In genomic region chr9:127947841-127948710, GRCh38 we compare ENCODE assay signal across 16 cellular contexts. TPM values are rescaled to one million over a fixed set of nuclear protein-coding genes. Genes with fewer than 3 reads are reported as not detected.
A peak's percentile ranks its signal among the peaks of the same experiment; 100 is the strongest.
DNase-seq lines count a peak whose midpoint lies in the region; ATAC-seq and TF ChIP-seq lines count a peak whose summit lies in the region.
"Had no signal": no experiment of that assay in that cellular context is flagged by ENCODE, and none has a peak within 500 bp of the region (broad histone marks: within the 10 kb centered on the region; RNA-seq: fewer than 3 reads in every experiment).

No MANE protein-coding gene starts in this region.

- no peaks in the 10 kb centered on the region for H3K9me3 ChIP-seq in BLaER1 treated with 17β-estradiol and CSF1 and Interleukin-3, amounts not matched to agents 10 nM and 100 nM (replicated peaks in 1 of 11)
- H3K9me3 ChIP-seq in CD8-positive, alpha-beta memory T cell (ENCODE audit: low read length), result no peaks in the 10 kb centered on the region

- H3K27me3 Mint-ChIP-seq in CD8-positive, alpha-beta memory T cell, result no peaks in the 10 kb centered on the region
- H3K27me3 Mint-ChIP-seq in mesothelial cell of epicardium (ENCODE audit: low read depth), result no peaks in the 10 kb centered on the region
- H3K27me3 Mint-ChIP-seq: naive B cell had no signal

- no peaks in the 10 kb centered on the region for H3K27me3 ChIP-seq in BLaER1 treated with 17β-estradiol and CSF1 and Interleukin-3, amounts not matched to agents 10 nM and 100 nM
- no peaks in the 10 kb centered on the region for H3K27me3 ChIP-seq in CD8-positive, alpha-beta memory T cell (ENCODE audit: insufficient read depth, low read length, poor library complexity, severe bottlenecking)

- peaks cover 0 to 15% (median 12%) of the 10 kb centered on the region in 11 experiments; a peak in 13 of 22 replicates for H3K36me3 ChIP-seq in BLaER1 treated with 17β-estradiol and CSF1 and Interleukin-3, amounts not matched to agents 10 nM and 100 nM
- H3K36me3 ChIP-seq in CD8-positive, alpha-beta memory T cell (ENCODE audit: insufficient read depth, low read length), result peaks cover 74% of the 10 kb centered on the region

- H3K9ac ChIP-seq in BLaER1 treated with 17β-estradiol and CSF1 and Interleukin-3, amounts not matched to agents 10 nM and 100 nM, result peak overlapping the region in 1 of 11 experiments; percentile 30; a peak in 2 of 22 replicates

- peak overlapping the region in 8 of 11 experiments; percentile 5 to 51 (median 32); a peak in 10 of 22 replicates for H3K4me2 ChIP-seq in BLaER1 treated with 17β-estradiol and CSF1 and Interleukin-3, amounts not matched to agents 10 nM and 100 nM

- POLR2A ChIA-PET in CD8-positive, alpha-beta memory T cell (lab: Charles Lee), result interaction anchor here (0.6 kb wide), 1 partner anchor 49 kb away, joined by 7 read pairs; no protein-coding TSS in a partner anchor

- ATAC-seq in activated naive CD4-positive, alpha-beta T cell treated with anti-CD3 and anti-CD28 coated beads, Interleukin-2, amount 50 U/mL, for 72 hours, result no peak

- H3K9me3 Mint-ChIP-seq in CD8-positive, alpha-beta memory T cell, result no peaks in the 10 kb centered on the region
- no peaks in the 10 kb centered on the region for H3K9me3 Mint-ChIP-seq in activated naive CD4-positive, alpha-beta T cell treated with anti-CD3 and anti-CD28 coated beads, Interleukin-2, amount 50 U/mL, for 72 hours
- H3K9me3 Mint-ChIP-seq in mesothelial cell of epicardium, result no peaks in the 10 kb centered on the region
- H3K9me3 Mint-ChIP-seq: naive B cell had no signal

- no peak overlapping the region for H3K4me3 Mint-ChIP-seq in CD8-positive, alpha-beta memory T cell
- no peak overlapping the region for H3K4me3 Mint-ChIP-seq in mesothelial cell of epicardium

- TF ChIP-seq CTCF in mesothelial cell of epicardium (IDR thresholded peaks at IDR 0.05; ENCODE audit: unreplicated experiment), result no peak

- CTCF ChIA-PET in CD8-positive, alpha-beta memory T cell (lab: Charles Lee), result interaction anchor here (27.7 kb wide), 1 partner anchor 83 kb away, joined by 485 read pairs; no protein-coding TSS in a partner anchor

- H3K36me3 Mint-ChIP-seq in CD8-positive, alpha-beta memory T cell, result peaks cover 5 to 88% (median 13%) of the 10 kb centered on the region in 3 donors
- no peaks in the 10 kb centered on the region for H3K36me3 Mint-ChIP-seq in activated naive CD4-positive, alpha-beta T cell treated with anti-CD3 and anti-CD28 coated beads, Interleukin-2, amount 50 U/mL, for 72 hours
- peaks cover 15% of the 10 kb centered on the region for H3K36me3 Mint-ChIP-seq in mesothelial cell of epicardium
- H3K36me3 Mint-ChIP-seq: naive B cell had no signal

- H4K20me1 ChIP-seq in BLaER1 treated with 17β-estradiol and CSF1 and Interleukin-3, amounts not matched to agents 10 nM and 100 nM, result peaks cover 0 to 78% (median 9%) of the 10 kb centered on the region in 11 experiments; a peak in 13 of 22 replicates

- no peak overlapping the region for H3K4me3 ChIP-seq in BLaER1 treated with 17β-estradiol and CSF1 and Interleukin-3, amounts not matched to agents 10 nM and 100 nM
- no peak overlapping the region for H3K4me3 ChIP-seq in CD8-positive, alpha-beta memory T cell (ENCODE audit: low read length)

- DNase-seq in CD8-positive, alpha-beta memory T cell, result no peak
- no peak for DNase-seq in activated naive CD4-positive, alpha-beta T cell treated with anti-CD3 and anti-CD28 coated beads, Interleukin-2, amount 50 U/mL, for 72 hours (ENCODE audit: low spot score in 2 of 2)
- DNase-seq in mesothelial cell of epicardium (ENCODE audit: low spot score in 2 of 2, unreplicated experiment in 2 of 2), result no peak
- DNase-seq in stimulated activated CD4-positive, alpha-beta T cell treated with anti-CD3 and anti-CD28 coated beads, Interleukin-4, amount 100 ng/mL, for 1 hour, result no peak
- no peak for DNase-seq in DMS 273 treated with DMSO at 0.1 percent for 48 hours (lab: John Stamatoyannopoulos, UW)
- no peak for DNase-seq in stimulated activated CD4-positive, alpha-beta T cell treated with anti-CD3 and anti-CD28 coated beads, Interleukin-15, amount 100 ng/mL, for 24 hours
- DNase-seq: activated CD4-positive, CD25-positive, alpha-beta regulatory T cell; glutamatergic neuron; kidney glomerular epithelial cell; naive B cell; NCI-H1417 treated with DMSO at 0.1 percent for 48 hours; NCI-H446; stimulated activated CD4-positive, alpha-beta T cell treated with anti-CD3 and anti-CD28 coated beads, Interleukin-1b, Interleukin-23, amount 100 ng/mL, for 48 hours; stimulated activated CD8-positive, alpha-beta memory T cell treated with anti-CD3 and anti-CD28 coated beads, Interleukin-4, amount 100 ng/mL, for 48 hours had no signal

- peaks cover 29 to 63% (median 36%) of the 10 kb centered on the region in 3 donors for H3K4me1 Mint-ChIP-seq in CD8-positive, alpha-beta memory T cell
- H3K4me1 Mint-ChIP-seq in mesothelial cell of epicardium, result peaks cover 13% of the 10 kb centered on the region

- H3K27ac ChIP-seq in BLaER1 treated with 17β-estradiol and CSF1 and Interleukin-3, amounts not matched to agents 10 nM and 100 nM, result peak overlapping the region in 3 of 11 experiments; percentile 0 to 27 (median 11); a peak in 3 of 22 replicates
- no peak overlapping the region for H3K27ac ChIP-seq in CD8-positive, alpha-beta memory T cell (ENCODE audit: low read depth, low read length)
- H3K27ac ChIP-seq: C4-2B had no signal

- H3K27ac Mint-ChIP-seq in CD8-positive, alpha-beta memory T cell, result peak overlapping the region in 6 of 8 donors; percentile 18 to 76 (median 56)
- H3K27ac Mint-ChIP-seq in activated naive CD4-positive, alpha-beta T cell treated with anti-CD3 and anti-CD28 coated beads, Interleukin-2, amount 50 U/mL, for 72 hours, result peak overlapping the region; percentile 60 to 95
- peak overlapping the region; percentile 21 for H3K27ac Mint-ChIP-seq in mesothelial cell of epicardium

- H3K4me1 ChIP-seq in BLaER1 treated with 17β-estradiol and CSF1 and Interleukin-3, amounts not matched to agents 10 nM and 100 nM, result peaks cover 17 to 64% (median 56%) of the 10 kb centered on the region in 10 experiments
- H3K4me1 ChIP-seq in CD8-positive, alpha-beta memory T cell (ENCODE audit: insufficient read depth, low read length), result peaks cover 60% of the 10 kb centered on the region

RNA-seq across cellular contexts. Expression of gene DPM2, which starts 10.4 kb away (rescaled TPM):
- total RNA-seq in CD8-positive, alpha-beta memory T cell, result 10 to 100 TPM; 73.8 to 75.5 TPM
- polyA plus RNA-seq in CD8-positive, alpha-beta memory T cell, result 52.2 TPM
- 10 to 100 TPM; 26.0 to 49.8 TPM for total RNA-seq in activated naive CD4-positive, alpha-beta T cell treated with anti-CD3 and anti-CD28 coated beads, Interleukin-2, amount 50 U/mL, for 72 hours
- 36.8 to 37.5 TPM (median 36.9 TPM) in 3 replicates for total RNA-seq in mesothelial cell of epicardium

RNA-seq across cellular contexts. Expression of gene PIP5KL1, which starts 17.5 kb away (rescaled TPM):
- 1 to 10 TPM; 1.4 to 2.5 TPM for total RNA-seq in CD8-positive, alpha-beta memory T cell
- polyA plus RNA-seq in CD8-positive, alpha-beta memory T cell, result 0.89 TPM
- 1 to 10 TPM; 4.0 to 6.8 TPM for total RNA-seq in activated naive CD4-positive, alpha-beta T cell treated with anti-CD3 and anti-CD28 coated beads, Interleukin-2, amount 50 U/mL, for 72 hours
- 7.6 to 9.0 TPM (median 8.2 TPM) in 3 replicates for total RNA-seq in mesothelial cell of epicardium

RNA-seq across cellular contexts. Expression of gene ST6GALNAC4, which starts 31.2 kb away (rescaled TPM):
- total RNA-seq in CD8-positive, alpha-beta memory T cell, result 10 to 100 TPM; 32.9 to 43.2 TPM
- 28.7 TPM for polyA plus RNA-seq in CD8-positive, alpha-beta memory T cell
- total RNA-seq in activated naive CD4-positive, alpha-beta T cell treated with anti-CD3 and anti-CD28 coated beads, Interleukin-2, amount 50 U/mL, for 72 hours, result 10 to 100 TPM; 24.5 to 43.2 TPM
- 14.5 to 16.1 TPM (median 15.8 TPM) in 3 replicates for total RNA-seq in mesothelial cell of epicardium

RNA-seq across cellular contexts. Expression of gene EEIG1, which starts 32.7 kb away (rescaled TPM):
- 10 to 100 TPM; 82.2 to 93.3 TPM for total RNA-seq in CD8-positive, alpha-beta memory T cell
- 167 TPM for polyA plus RNA-seq in CD8-positive, alpha-beta memory T cell
- total RNA-seq in activated naive CD4-positive, alpha-beta T cell treated with anti-CD3 and anti-CD28 coated beads, Interleukin-2, amount 50 U/mL, for 72 hours, result 10 to 100 TPM; 63.1 to 96.5 TPM
- 62.8 to 68.8 TPM (median 67.4 TPM) in 3 replicates for total RNA-seq in mesothelial cell of epicardium

RNA-seq across cellular contexts. Expression of gene ST6GALNAC6, which starts 48.7 kb away (rescaled TPM):
- total RNA-seq in CD8-positive, alpha-beta memory T cell, result 10 to 100 TPM; 52.3 to 54.0 TPM
- polyA plus RNA-seq in CD8-positive, alpha-beta memory T cell, result 54.7 TPM
- total RNA-seq in activated naive CD4-positive, alpha-beta T cell treated with anti-CD3 and anti-CD28 coated beads, Interleukin-2, amount 50 U/mL, for 72 hours, result 10 to 100 TPM; 55.2 to 56.1 TPM
- 34.2 to 37.5 TPM (median 36.2 TPM) in 3 replicates for total RNA-seq in mesothelial cell of epicardium

Comparison
In these comparisons a context has a peak if more than half of its experiments do, and no peak if none do; other contexts are left out.
1. H3K27ac Mint-ChIP-seq: peak in every context shown above with its lines; median percentile 78 in activated naive CD4-positive, alpha-beta T cell treated with anti-CD3 and anti-CD28 coated beads, Interleukin-2, amount 50 U/mL, for 72 hours; 56 in CD8-positive, alpha-beta memory T cell; 21 in mesothelial cell of epicardium.